8 cellular contexts compared by ENCODE assay signal in the genomic region with DNA sequence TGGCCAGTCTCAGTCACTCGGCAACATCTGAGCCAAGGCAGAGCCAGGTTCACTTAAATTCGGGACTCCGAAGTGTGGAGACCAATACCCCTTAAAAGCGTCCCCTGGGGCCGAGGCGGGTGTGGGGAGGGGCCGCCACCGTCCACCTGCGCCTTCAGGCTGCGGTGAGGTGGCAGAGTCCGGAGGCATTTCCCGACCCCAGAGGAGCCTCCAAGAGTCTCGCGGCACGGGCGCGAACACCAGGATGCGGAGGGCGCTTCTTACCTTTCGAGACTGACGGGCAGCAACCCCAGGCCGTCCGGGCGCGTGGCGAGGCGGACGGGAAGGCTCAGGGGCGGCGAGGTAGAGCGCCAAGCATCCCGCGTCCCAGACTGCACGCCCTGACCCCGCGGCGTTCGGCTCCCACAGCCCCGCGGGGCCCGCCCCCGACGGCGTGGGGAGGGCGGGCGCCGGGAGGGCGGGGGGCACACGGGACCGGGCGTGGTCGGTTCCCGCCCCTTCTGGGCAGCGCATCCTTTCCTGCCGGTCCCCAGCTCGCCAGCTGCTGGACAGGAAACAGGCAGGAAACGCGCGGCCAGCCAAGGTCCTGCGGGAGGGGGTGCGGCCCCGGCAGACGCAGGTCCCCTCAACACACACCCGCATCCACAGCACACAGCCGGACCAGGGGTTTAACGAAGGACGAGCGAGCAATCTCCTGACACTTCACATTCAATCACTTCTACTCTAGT. TPM values are rescaled to one million over a fixed set of nuclear protein-coding genes. Genes with fewer than 3 reads are reported as not detected.
DNase-seq lines count a peak whose midpoint lies in the region; ATAC-seq and TF ChIP-seq lines count a peak whose summit lies in the region.

A gene with protein sequence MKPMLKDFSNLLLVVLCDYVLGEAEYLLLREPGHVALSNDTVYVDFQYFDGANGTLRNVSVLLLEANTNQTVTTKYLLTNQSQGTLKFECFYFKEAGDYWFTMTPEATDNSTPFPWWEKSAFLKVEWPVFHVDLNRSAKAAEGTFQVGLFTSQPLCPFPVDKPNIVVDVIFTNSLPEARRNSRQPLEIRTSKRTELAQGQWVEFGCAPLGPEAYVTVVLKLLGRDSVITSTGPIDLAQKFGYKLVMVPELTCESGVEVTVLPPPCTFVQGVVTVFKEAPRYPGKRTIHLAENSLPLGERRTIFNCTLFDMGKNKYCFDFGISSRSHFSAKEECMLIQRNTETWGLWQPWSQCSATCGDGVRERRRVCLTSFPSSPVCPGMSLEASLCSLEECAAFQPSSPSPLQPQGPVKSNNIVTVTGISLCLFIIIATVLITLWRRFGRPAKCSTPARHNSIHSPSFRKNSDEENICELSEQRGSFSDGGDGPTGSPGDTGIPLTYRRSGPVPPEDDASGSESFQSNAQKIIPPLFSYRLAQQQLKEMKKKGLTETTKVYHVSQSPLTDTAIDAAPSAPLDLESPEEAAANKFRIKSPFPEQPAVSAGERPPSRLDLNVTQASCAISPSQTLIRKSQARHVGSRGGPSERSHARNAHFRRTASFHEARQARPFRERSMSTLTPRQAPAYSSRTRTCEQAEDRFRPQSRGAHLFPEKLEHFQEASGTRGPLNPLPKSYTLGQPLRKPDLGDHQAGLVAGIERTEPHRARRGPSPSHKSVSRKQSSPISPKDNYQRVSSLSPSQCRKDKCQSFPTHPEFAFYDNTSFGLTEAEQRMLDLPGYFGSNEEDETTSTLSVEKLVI (minus strand): TSS at position 406 of the 728 bp plus-strand sequence. CDS start 3,572 bp downstream, outside the sequence.

- H3K4me1 Mint-ChIP-seq in activated T-helper 1 cell treated with anti-CD3 and anti-CD28 coated beads, Interleukin-12 subunit alpha, Interleukin-12 subunit beta, Interleukin-2, Interleukin-4 antibody, amounts not matched to agents 30 ng/mL and 10 ng/mL and 1 ng/mL, durations not matched to agents 14 hours and 24 hours and 36 hours (ENCODE audit: low read depth): peaks cover 16% of the 10 kb centered on the region

- TF ChIP-seq RAD21 in neural cell (conservative IDR thresholded peaks at IDR 0.05): no peak

- H3K27me3 Mint-ChIP-seq in activated T-helper 1 cell treated with anti-CD3 and anti-CD28 coated beads, Interleukin-12 subunit alpha, Interleukin-12 subunit beta, Interleukin-2, Interleukin-4 antibody, amounts not matched to agents 30 ng/mL and 10 ng/mL and 1 ng/mL, durations not matched to agents 14 hours and 24 hours and 36 hours (ENCODE audit: insufficient read depth): peaks cover 35% of the 10 kb centered on the region

- ATAC-seq in HG03196 (IDR thresholded peaks at IDR 0.05; ENCODE audit: unreplicated experiment): no peak

- peak; percentile 37 for DNase-seq in stimulated activated CD4-positive, alpha-beta T cell treated with anti-CD3 and anti-CD28 coated beads, Interleukin-15, amount 100 ng/mL, for 24 hours
- no peak for DNase-seq in stimulated activated CD4-positive, alpha-beta T cell treated with anti-CD3 and anti-CD28 coated beads, Interleukin-2, amount 100 ng/mL, for 48 hours
- no peak for DNase-seq in activated T-helper 1 cell treated with anti-CD3 and anti-CD28 coated beads, Interleukin-12 subunit alpha, Interleukin-12 subunit beta, Interleukin-2, Interleukin-4 antibody, amounts not matched to agents 30 ng/mL and 10 ng/mL and 1 ng/mL, durations not matched to agents 14 hours and 24 hours and 36 hours (ENCODE audit: low spot score)
- DNase-seq in foreskin fibroblast (peak; percentile 52 to 80), AML-193 (lab: John Stamatoyannopoulos, UW) (no peak)

- no peak within 1 kb of the TSS for H3K27ac ChIP-seq in HUES6 (ENCODE audit: low read depth, low read length)
- H3K27ac ChIP-seq in neural cell (ENCODE audit: low read length): no peak within 1 kb of the TSS

- H3K79me2 ChIP-seq in neural cell (replicated peaks; ENCODE audit: insufficient read depth, low read length): no peaks in the 10 kb centered on the region

- peaks cover 1% of the 10 kb centered on the region for H3K36me3 Mint-ChIP-seq in activated T-helper 1 cell treated with anti-CD3 and anti-CD28 coated beads, Interleukin-12 subunit alpha, Interleukin-12 subunit beta, Interleukin-2, Interleukin-4 antibody, amounts not matched to agents 30 ng/mL and 10 ng/mL and 1 ng/mL, durations not matched to agents 14 hours and 24 hours and 36 hours (ENCODE audit: low read depth)

- H4K20me1 ChIP-seq in neural cell (ENCODE audit: insufficient read depth): no peaks in the 10 kb centered on the region

- intact Hi-C loops in activated T-helper 1 cell treated with anti-CD3 and anti-CD28 coated beads, Interleukin-12 subunit alpha, Interleukin-12 subunit beta, Interleukin-2, Interleukin-4 antibody, amounts not matched to agents 30 ng/mL and 10 ng/mL and 1 ng/mL, durations not matched to agents 14 hours and 24 hours and 36 hours (cut with micrococcal nuclease): loop anchor here (5.0 kb wide), 1 partner anchor 46 kb away; a partner anchor contains a TSS

- H3K27me3 ChIP-seq in HUES6 (ENCODE audit: control insufficient read depth, insufficient read depth, low read length): peaks cover 35% of the 10 kb centered on the region
- peaks cover 29% of the 10 kb centered on the region for H3K27me3 ChIP-seq in neural cell (ENCODE audit: insufficient read depth, low read depth, low read length)

- no peak within 1 kb of the TSS for H2AFZ ChIP-seq in neural cell (ENCODE audit: low read depth, low read length)

- peak within 1 kb of the TSS; percentile 62 for H3K4me3 Mint-ChIP-seq in activated T-helper 1 cell treated with anti-CD3 and anti-CD28 coated beads, Interleukin-12 subunit alpha, Interleukin-12 subunit beta, Interleukin-2, Interleukin-4 antibody, amounts not matched to agents 30 ng/mL and 10 ng/mL and 1 ng/mL, durations not matched to agents 14 hours and 24 hours and 36 hours

- H3K4me3 ChIP-seq in HUES6 (ENCODE audit: low read depth, low read length): peak within 1 kb of the TSS; percentile 70
- H3K4me3 ChIP-seq in foreskin fibroblast (ENCODE audit: low read depth in 1 of 2, low read length in 2 of 2): peak within 1 kb of the TSS; percentile 55 to 59
- peak within 1 kb of the TSS; percentile 64 for H3K4me3 ChIP-seq in neural cell (ENCODE audit: low read length)

- H3K36me3 ChIP-seq in HUES6 (ENCODE audit: control insufficient read depth, insufficient read depth, low read length) (no peaks in the 10 kb centered on the region), neural cell (ENCODE audit: insufficient read depth, low read length) (no peaks in the 10 kb centered on the region)

- no peak within 1 kb of the TSS for H3K4me2 ChIP-seq in neural cell (ENCODE audit: low read length)

- no peaks in the 10 kb centered on the region for H3K9me2 ChIP-seq in neural cell (ENCODE audit: insufficient read depth, low read length)

- H3K27ac Mint-ChIP-seq in activated T-helper 1 cell treated with anti-CD3 and anti-CD28 coated beads, Interleukin-12 subunit alpha, Interleukin-12 subunit beta, Interleukin-2, Interleukin-4 antibody, amounts not matched to agents 30 ng/mL and 10 ng/mL and 1 ng/mL, durations not matched to agents 14 hours and 24 hours and 36 hours: no peak within 1 kb of the TSS

- no peaks in the 10 kb centered on the region for H3K4me1 ChIP-seq in HUES6 (ENCODE audit: control insufficient read depth, insufficient read depth, low read length)

- TF ChIP-seq CTCF in foreskin fibroblast (IDR thresholded peaks at IDR 0.05; ENCODE audit: low read depth, low read length): no peak
- no peak for TF ChIP-seq CTCF in neural cell (IDR thresholded peaks at IDR 0.05; ENCODE audit: poor library complexity, severe bottlenecking)

- H3K9me3 ChIP-seq in HUES6 (ENCODE audit: control insufficient read depth, insufficient read depth, low read depth, low read length): no peaks in the 10 kb centered on the region
- H3K9me3 ChIP-seq in neural cell (ENCODE audit: low read length): no peaks in the 10 kb centered on the region

- H3F3A ChIP-seq in neural cell (ENCODE audit: insufficient read depth, low read length, poor library complexity, severe bottlenecking): no peaks in the 10 kb centered on the region

- no peak for TF ChIP-seq EP300 in neural cell (conservative IDR thresholded peaks at IDR 0.05; ENCODE audit: poor library complexity, severe bottlenecking)

- H3K9me3 Mint-ChIP-seq in activated T-helper 1 cell treated with anti-CD3 and anti-CD28 coated beads, Interleukin-12 subunit alpha, Interleukin-12 subunit beta, Interleukin-2, Interleukin-4 antibody, amounts not matched to agents 30 ng/mL and 10 ng/mL and 1 ng/mL, durations not matched to agents 14 hours and 24 hours and 36 hours: no peaks in the 10 kb centered on the region

- H3K9ac ChIP-seq in HUES6 (ENCODE audit: low read length) (peak within 1 kb of the TSS; percentile 40), neural cell (ENCODE audit: low read length) (no peak within 1 kb of the TSS)

TF ChIP-seq in neural cell, 6 proteins besides CTCF, POLR2A, EP300 and RAD21 (continues in another document):
- TF ChIP-seq TAF1 (IDR thresholded peaks at IDR 0.05; ENCODE audit: low read depth): no peak
- TF ChIP-seq MXI1 (conservative IDR thresholded peaks at IDR 0.05; ENCODE audit: poor library complexity, severe bottlenecking): no peak
- no peak for TF ChIP-seq EZH2 (IDR thresholded peaks at IDR 0.05; ENCODE audit: borderline replicate concordance, insufficient read depth, low read length, poor library complexity, severe bottlenecking)
- no peak for TF ChIP-seq POLR2AphosphoS5 (IDR thresholded peaks at IDR 0.05)

RNA-seq across cellular contexts. Expression of the gene that starts here (rescaled TPM):
- 0.07 and 0.21 TPM in 2 replicates for total RNA-seq in activated T-helper 1 cell treated with anti-CD3 and anti-CD28 coated beads, Interleukin-12 subunit alpha, Interleukin-12 subunit beta, Interleukin-2, Interleukin-4 antibody, amounts not matched to agents 30 ng/mL and 10 ng/mL and 1 ng/mL, durations not matched to agents 14 hours and 24 hours and 36 hours
- polyA plus RNA-seq in neural cell: 2.3 and 3.8 TPM in 2 replicates
- 4.6 and 5.0 TPM in 2 replicates for polyA minus RNA-seq in neural cell

Comparison
In these comparisons a context has a peak if more than half of its experiments do, and no peak if none do; other contexts are left out.
1. DNase-seq: peak in stimulated activated CD4-positive, alpha-beta T cell treated with anti-CD3 and anti-CD28 coated beads, Interleukin-15, amount 100 ng/mL, for 24 hours (single experiment) and foreskin fibroblast (2 of 2); none in stimulated activated CD4-positive, alpha-beta T cell treated with anti-CD3 and anti-CD28 coated beads, Interleukin-2, amount 100 ng/mL, for 48 hours (0 of 2), activated T-helper 1 cell treated with anti-CD3 and anti-CD28 coated beads, Interleukin-12 subunit alpha, Interleukin-12 subunit beta, Interleukin-2, Interleukin-4 antibody, amounts not matched to agents 30 ng/mL and 10 ng/mL and 1 ng/mL, durations not matched to agents 14 hours and 24 hours and 36 hours (single experiment) and AML-193 (0 of 2).
2. Peak in every context shown above with its lines, with median percentiles within 50 percentile points of each other: H3K4me3 ChIP-seq.